In the genomic region with DNA sequence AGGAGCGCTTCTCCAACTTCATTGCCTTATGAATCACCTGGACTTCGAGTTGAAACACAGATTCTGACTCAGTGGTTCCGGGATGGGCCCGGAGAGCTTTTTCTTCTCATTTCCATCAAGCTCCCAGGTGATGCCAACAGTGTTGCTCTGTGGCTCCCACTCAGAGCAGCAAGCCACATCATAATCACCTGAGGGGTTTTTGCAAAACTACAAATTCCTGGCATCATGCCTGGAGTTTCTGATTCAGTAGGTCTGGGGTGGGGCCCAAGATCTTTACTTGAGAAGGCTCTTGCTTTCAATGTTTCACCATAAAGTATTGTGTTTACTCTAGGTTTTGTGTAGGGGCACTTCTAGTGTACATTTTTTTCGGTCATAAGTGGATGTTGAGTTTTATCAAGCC, we compare ENCODE assay signal across 8 cellular contexts. TPM values are rescaled to one million over a fixed set of nuclear protein-coding genes. Genes with fewer than 3 reads are reported as not detected.
A peak's percentile ranks its signal among the peaks of the same experiment; 100 is the strongest.
DNase-seq lines count a peak whose midpoint lies in the region; ATAC-seq and TF ChIP-seq lines count a peak whose summit lies in the region.

No MANE protein-coding gene starts in this region.

- TF ChIP-seq CTCF in OCI-LY7 (conservative IDR thresholded peaks at IDR 0.05; ENCODE audit: low read length) (no peak), prostate gland (IDR thresholded peaks at IDR 0.05) (no peak)

- no peak overlapping the region; the same call in 1 of the 2 replicates for H2AFZ ChIP-seq in OCI-LY7 (ENCODE audit: low read length)

- CTCF ChIA-PET in OCI-LY7 (lab: Charles Lee; ENCODE audit: unreplicated experiment): no interaction called here

- peak; percentile 76 for DNase-seq in DMS79 (lab: John Stamatoyannopoulos, UW)
- DNase-seq in OCI-LY7 (ENCODE audit: low spot score): no peak
- DNase-seq in activated naive CD4-positive, alpha-beta T cell treated with anti-CD3 and anti-CD28 coated beads, Interleukin-2, amount 50 U/mL, for 72 hours (ENCODE audit: low spot score in 2 of 2): peak; percentile 65 to 77
- peak; percentile 4 for DNase-seq in prostate gland (ENCODE audit: low spot score)

- no peaks in the 10 kb centered on the region for H3K9me2 ChIP-seq in OCI-LY7 (ENCODE audit: insufficient read depth, low read length)

- intact Hi-C loops in OCI-LY7 (cut with micrococcal nuclease; ENCODE audit: unreplicated experiment): no loop called here
- intact Hi-C loops in prostate gland (cut with DNase I): loop anchor here (10.0 kb wide), 1 partner anchor 69 kb away; no protein-coding TSS in a partner anchor

- H3K4me2 ChIP-seq in OCI-LY7 (ENCODE audit: low read length): peak overlapping the region; percentile 85

- H3K27ac Mint-ChIP-seq in activated naive CD4-positive, alpha-beta T cell treated with anti-CD3 and anti-CD28 coated beads, Interleukin-2, amount 50 U/mL, for 72 hours: peak overlapping the region; percentile 90 to 98

- H3K4me3 ChIP-seq in OCI-LY7 (ENCODE audit: low read depth, low read length, poor library complexity, severe bottlenecking): peak overlapping the region; percentile 52
- no peak overlapping the region for H3K4me3 ChIP-seq in prostate gland

- ATAC-seq in activated naive CD4-positive, alpha-beta T cell treated with anti-CD3 and anti-CD28 coated beads, Interleukin-2, amount 50 U/mL, for 72 hours: peak; percentile 81 to 83
- ATAC-seq in HG03457 (IDR thresholded peaks at IDR 0.05; ENCODE audit: unreplicated experiment): no peak
- ATAC-seq in GM18511 (IDR thresholded peaks at IDR 0.05; ENCODE audit: unreplicated experiment): no peak
- no peak for ATAC-seq in GM18870 (IDR thresholded peaks at IDR 0.05; ENCODE audit: unreplicated experiment)
- no peak for ATAC-seq in HG03135 (IDR thresholded peaks at IDR 0.05; ENCODE audit: unreplicated experiment)

- H3K36me3 ChIP-seq in OCI-LY7 (ENCODE audit: insufficient read depth, low read length): no peaks in the 10 kb centered on the region; the same call in 1 of the 2 replicates
- H3K36me3 ChIP-seq in prostate gland: no peaks in the 10 kb centered on the region

- H3K9me3 Mint-ChIP-seq in activated naive CD4-positive, alpha-beta T cell treated with anti-CD3 and anti-CD28 coated beads, Interleukin-2, amount 50 U/mL, for 72 hours: no peaks in the 10 kb centered on the region

- H3K79me2 ChIP-seq in OCI-LY7 (ENCODE audit: insufficient read depth, low read depth, low read length): peaks cover 23% of the 10 kb centered on the region; the same call in 1 of the 2 replicates

- WGBS in prostate gland: 82% methylated on average over 5 of the region's 5 CpGs

- H3K36me3 Mint-ChIP-seq in activated naive CD4-positive, alpha-beta T cell treated with anti-CD3 and anti-CD28 coated beads, Interleukin-2, amount 50 U/mL, for 72 hours: peaks cover 0 to 11% of the 10 kb centered on the region in 2 donors

- H3K27ac ChIP-seq in OCI-LY7 (ENCODE audit: low read depth, low read length, poor library complexity, severe bottlenecking) (no peak overlapping the region), prostate gland (no peak overlapping the region)

- no peak for TF ChIP-seq POLR2A in prostate gland (IDR thresholded peaks at IDR 0.05)

- H3K9me3 ChIP-seq in OCI-LY7 (ENCODE audit: low read length) (no peaks in the 10 kb centered on the region), prostate gland (no peaks in the 10 kb centered on the region)

- POLR2A ChIA-PET in OCI-LY7 (lab: Charles Lee): no interaction called here

- H3K4me1 ChIP-seq in OCI-LY7 (ENCODE audit: insufficient read depth, low read length, poor library complexity, severe bottlenecking): peaks cover 54% of the 10 kb centered on the region
- no peaks in the 10 kb centered on the region for H3K4me1 ChIP-seq in prostate gland (replicated peaks)

- no peaks in the 10 kb centered on the region for H3K27me3 ChIP-seq in prostate gland (replicated peaks; ENCODE audit: insufficient read depth)

- BruUV-seq in OCI-LY7 (replicated peaks; lab: Mats Ljungman, UMichigan): no TSS peak

- H4K20me1 ChIP-seq in OCI-LY7 (ENCODE audit: insufficient read depth, low read length): no peaks in the 10 kb centered on the region

RNA-seq across cellular contexts. Expression of a gene that starts 7.0 kb away (rescaled TPM):
- total RNA-seq in OCI-LY7 (2014; rRNA removed; shearing (Covaris generic)): 4.0 and 6.0 TPM in 2 replicates
- total RNA-seq in OCI-LY7 (2022) (19.7 and 22.9 TPM in 2 replicates), prostate gland (10 to 100 TPM; 10.3 to 30.2 TPM)
- total RNA-seq in activated naive CD4-positive, alpha-beta T cell treated with anti-CD3 and anti-CD28 coated beads, Interleukin-2, amount 50 U/mL, for 72 hours: 10 to 100 TPM; 21.0 to 28.1 TPM

Comparison
In these comparisons a context has a peak if more than half of its experiments do, and no peak if none do; other contexts are left out.
1. ATAC-seq: peak in activated naive CD4-positive, alpha-beta T cell treated with anti-CD3 and anti-CD28 coated beads, Interleukin-2, amount 50 U/mL, for 72 hours (2 of 2); none in HG03457 (single experiment), GM18511 (single experiment), GM18870 (single experiment) and HG03135 (single experiment).